Comparison of ENCODE assay signal across 8 cellular contexts in the genomic region with DNA sequence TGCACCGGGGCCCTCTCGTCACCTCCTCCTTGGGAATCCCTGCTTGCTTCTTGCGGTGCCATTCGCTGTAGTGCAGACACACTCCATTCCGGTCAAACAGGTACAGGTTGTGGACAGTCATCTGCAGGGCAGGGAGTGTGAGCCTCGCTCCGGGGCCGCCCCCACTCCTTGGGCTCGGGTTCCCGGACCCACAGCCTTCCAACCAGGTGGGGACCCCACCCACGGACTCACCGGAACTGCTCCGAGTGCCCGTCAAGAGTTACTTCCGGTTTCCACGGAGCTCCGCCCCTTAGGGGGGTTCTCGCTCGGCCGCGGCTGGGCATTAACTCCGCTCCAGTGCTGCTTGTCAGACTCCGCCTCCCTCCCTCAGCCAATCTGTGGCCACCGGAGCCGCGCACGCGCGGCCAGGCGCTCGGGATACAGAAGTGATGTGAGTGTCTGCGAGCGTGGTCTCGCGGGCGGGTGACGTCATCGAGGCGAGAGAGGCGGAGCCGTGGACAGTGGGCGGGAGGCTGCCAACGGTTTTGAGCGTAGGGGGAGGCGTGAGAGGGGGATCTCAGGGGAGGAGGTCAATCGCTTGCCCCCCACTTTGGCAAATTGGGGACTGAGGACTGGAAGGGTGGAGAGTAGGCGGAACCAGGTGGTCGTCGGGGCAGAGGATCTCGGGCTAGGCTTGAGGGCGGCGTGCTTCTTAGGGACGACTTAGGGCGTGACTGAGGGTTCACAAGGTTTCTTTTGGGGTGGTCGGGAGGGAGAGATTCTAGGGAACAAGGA. TPM values are rescaled to one million over a fixed set of nuclear protein-coding genes. Genes with fewer than 3 reads are reported as not detected.
DNase-seq lines count a peak whose midpoint lies in the region; ATAC-seq and TF ChIP-seq lines count a peak whose summit lies in the region.

A gene with protein sequence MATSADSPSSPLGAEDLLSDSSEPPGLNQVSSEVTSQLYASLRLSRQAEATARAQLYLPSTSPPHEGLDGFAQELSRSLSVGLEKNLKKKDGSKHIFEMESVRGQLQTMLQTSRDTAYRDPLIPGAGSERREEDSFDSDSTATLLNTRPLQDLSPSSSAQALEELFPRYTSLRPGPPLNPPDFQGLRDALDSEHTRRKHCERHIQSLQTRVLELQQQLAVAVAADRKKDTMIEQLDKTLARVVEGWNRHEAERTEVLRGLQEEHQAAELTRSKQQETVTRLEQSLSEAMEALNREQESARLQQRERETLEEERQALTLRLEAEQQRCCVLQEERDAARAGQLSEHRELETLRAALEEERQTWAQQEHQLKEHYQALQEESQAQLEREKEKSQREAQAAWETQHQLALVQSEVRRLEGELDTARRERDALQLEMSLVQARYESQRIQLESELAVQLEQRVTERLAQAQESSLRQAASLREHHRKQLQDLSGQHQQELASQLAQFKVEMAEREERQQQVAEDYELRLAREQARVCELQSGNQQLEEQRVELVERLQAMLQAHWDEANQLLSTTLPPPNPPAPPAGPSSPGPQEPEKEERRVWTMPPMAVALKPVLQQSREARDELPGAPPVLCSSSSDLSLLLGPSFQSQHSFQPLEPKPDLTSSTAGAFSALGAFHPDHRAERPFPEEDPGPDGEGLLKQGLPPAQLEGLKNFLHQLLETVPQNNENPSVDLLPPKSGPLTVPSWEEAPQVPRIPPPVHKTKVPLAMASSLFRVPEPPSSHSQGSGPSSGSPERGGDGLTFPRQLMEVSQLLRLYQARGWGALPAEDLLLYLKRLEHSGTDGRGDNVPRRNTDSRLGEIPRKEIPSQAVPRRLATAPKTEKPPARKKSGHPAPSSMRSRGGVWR (plus strand): TSS at position 498 of the 774 bp plus-strand sequence. CDS start 874 bp downstream, outside the sequence.
A gene with protein sequence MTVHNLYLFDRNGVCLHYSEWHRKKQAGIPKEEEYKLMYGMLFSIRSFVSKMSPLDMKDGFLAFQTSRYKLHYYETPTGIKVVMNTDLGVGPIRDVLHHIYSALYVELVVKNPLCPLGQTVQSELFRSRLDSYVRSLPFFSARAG (minus strand): TSS at position 238 of the 774 bp plus-strand sequence. CDS start 117 bp downstream, at position 121.

- H3K27ac Mint-ChIP-seq in Calu3 (ENCODE audit: unreplicated experiment) (peak within 1 kb of the TSS; percentile 85), mesothelial cell of epicardium (peak within 1 kb of the TSS; percentile 96)

- CTCF ChIA-PET in Calu3 (lab: Charles Lee) = interaction anchor here (0.6 to 2.6 kb wide), 6 partner anchors 48 to 187 kb away, joined by 3 to 16 read pairs (median 3); no protein-coding TSS in a partner anchor

- H3K4me1 ChIP-seq in HUES64 (ENCODE audit: insufficient read depth, low read length) (peaks cover 7% of the 10 kb centered on the region), OCI-LY1 (ENCODE audit: insufficient read depth, low read length, severe bottlenecking) (peaks cover 51% of the 10 kb centered on the region)

- 0 out of 2 replicates have a peak, but pooled peaks cover 4% of the 10 kb centered on the region for H3K79me2 ChIP-seq in OCI-LY1 (ENCODE audit: insufficient read depth, low read length)

- peaks cover 27% of the 10 kb centered on the region for H3K27me3 ChIP-seq in HUES64 (ENCODE audit: insufficient read depth, low read length)
- H3K27me3 ChIP-seq in OCI-LY1 (ENCODE audit: insufficient read depth, low read length) = no peaks in the 10 kb centered on the region

- no peaks in the 10 kb centered on the region for H3K9me3 Mint-ChIP-seq in Calu3 (ENCODE audit: low read depth, unreplicated experiment)
- H3K9me3 Mint-ChIP-seq in mesothelial cell of epicardium = no peaks in the 10 kb centered on the region

- no peaks in the 10 kb centered on the region for H4K20me1 ChIP-seq in OCI-LY1 (ENCODE audit: insufficient read depth, low read length)

- in situ Hi-C loops in endometrial microvascular endothelial cells (cut with HindIII; ENCODE audit: inconsistent ontology term, low pct_unique_long_range_greater_than_20kb, low sequenced_read_pairs) = no loop called here

- no peaks in the 10 kb centered on the region for H3F3A ChIP-seq in OCI-LY1 (ENCODE audit: insufficient read depth, low read length)

- H3K4me2 ChIP-seq in OCI-LY1 (ENCODE audit: low read length) = peak within 1 kb of the TSS; percentile 95

- H3K27ac ChIP-seq in HUES64 (ENCODE audit: low read depth, low read length) = no peak within 1 kb of the TSS; the same call in 1 of the 2 replicates
- peak within 1 kb of the TSS; percentile 51 for H3K27ac ChIP-seq in OCI-LY1 (ENCODE audit: low read depth, low read length, poor library complexity, severe bottlenecking)

- intact Hi-C loops in Calu3 (cut with micrococcal nuclease; ENCODE audit: unreplicated experiment) = loop anchor here (10.0 kb wide), 1 partner anchor 47 kb away; a partner anchor contains a TSS

- no peaks in the 10 kb centered on the region for H3K9me3 ChIP-seq in HUES64 (ENCODE audit: insufficient read depth, low read depth, low read length)
- no peaks in the 10 kb centered on the region for H3K9me3 ChIP-seq in OCI-LY1 (ENCODE audit: low read length)

- WGBS in HUES64 = under 1% methylated on average over 55 of the region's 55 CpGs

- H3K4me1 Mint-ChIP-seq in Calu3 (ENCODE audit: low read depth, unreplicated experiment) (peaks cover 20% of the 10 kb centered on the region), mesothelial cell of epicardium (peaks cover 49% of the 10 kb centered on the region)

- H3K4me3 ChIP-seq in HUES64 (ENCODE audit: low read length) (peak within 1 kb of the TSS; percentile 72), OCI-LY1 (ENCODE audit: low read depth, low read length, poor library complexity, severe bottlenecking) (peak within 1 kb of the TSS; percentile 76)

- H3K9ac ChIP-seq in HUES64 (ENCODE audit: low read depth, low read length) (peak within 1 kb of the TSS; percentile 61), OCI-LY1 (ENCODE audit: low read length) (peak within 1 kb of the TSS; percentile 81)

- peaks cover 17% of the 10 kb centered on the region for H3K36me3 ChIP-seq in HUES64 (ENCODE audit: insufficient read depth, low read length)
- peaks cover 34% of the 10 kb centered on the region for H3K36me3 ChIP-seq in OCI-LY1 (ENCODE audit: insufficient read depth, low read length)

- no peaks in the 10 kb centered on the region for H3K9me2 ChIP-seq in OCI-LY1 (ENCODE audit: low read depth, low read length)

- H3K36me3 Mint-ChIP-seq in Calu3 (ENCODE audit: insufficient read depth, unreplicated experiment) (peaks cover 47% of the 10 kb centered on the region), mesothelial cell of epicardium (peaks cover 18% of the 10 kb centered on the region)

- H3K4me3 Mint-ChIP-seq in Calu3 (ENCODE audit: low read depth, unreplicated experiment) (peak within 1 kb of the TSS; percentile 91), mesothelial cell of epicardium (peak within 1 kb of the TSS; percentile 95)

- BruUV-seq in Calu3 (replicated peaks; lab: Mats Ljungman, UMichigan) = no TSS peak

- peak; percentile 79 for ATAC-seq in GM21447 (IDR thresholded peaks at IDR 0.05; ENCODE audit: unreplicated experiment)

- H3K27me3 Mint-ChIP-seq in Calu3 (ENCODE audit: unreplicated experiment) = no peaks in the 10 kb centered on the region
- H3K27me3 Mint-ChIP-seq in mesothelial cell of epicardium (ENCODE audit: low read depth) = peaks cover 9% of the 10 kb centered on the region

- TF ChIP-seq CTCF in Calu3 (IDR thresholded peaks at IDR 0.05; ENCODE audit: unreplicated experiment) = no peak
- TF ChIP-seq CTCF in OCI-LY1 (IDR thresholded peaks at IDR 0.05; ENCODE audit: low read length) = no peak
- no peak for TF ChIP-seq CTCF in mesothelial cell of epicardium (IDR thresholded peaks at IDR 0.05; ENCODE audit: unreplicated experiment)

- no peak within 1 kb of the TSS for H2AFZ ChIP-seq in OCI-LY1 (ENCODE audit: low read length)

- peak; percentile 96 for DNase-seq in Calu3
- peak; percentile 99 for DNase-seq in activated CD8-positive, alpha-beta memory T cell treated with anti-CD3 and anti-CD28 coated beads, Interleukin-2, amount 50 U/mL, for 4 hours
- peak; percentile 98 to 100 for DNase-seq in mesothelial cell of epicardium (ENCODE audit: low spot score in 2 of 2, unreplicated experiment in 2 of 2)
- DNase-seq in stimulated activated CD8-positive, alpha-beta memory T cell treated with anti-CD3 and anti-CD28 coated beads, Interleukin-15, amount 100 ng/mL, for 48 hours (ENCODE audit: low read depth in 2 of 2) = peak; percentile 100

RNA-seq across cellular contexts. Expression of the first gene that starts in this region (rescaled TPM):
- total RNA-seq in Calu3 (2022) (21.8 and 28.2 TPM in 2 replicates), endometrial microvascular endothelial cells (ENCODE audit: inconsistent ontology term) (39.1 TPM), mesothelial cell of epicardium (49.4 to 51.5 TPM (median 50.0 TPM) in 3 replicates)
- polyA plus RNA-seq in HUES64 (2013, experiment 1 of 2) = 21.1 TPM
- polyA plus RNA-seq in HUES64 (2013, experiment 2 of 2) = 25.0 TPM

RNA-seq across cellular contexts. Expression of the second gene that starts in this region (rescaled TPM):
- 87.8 and 106 TPM in 2 replicates for total RNA-seq in Calu3 (2022)
- polyA plus RNA-seq in HUES64 (2013, experiment 1 of 2) = 82.4 TPM
- polyA plus RNA-seq in HUES64 (2013, experiment 2 of 2) = 101 TPM
- total RNA-seq in endometrial microvascular endothelial cells (ENCODE audit: inconsistent ontology term) = 76.8 TPM
- total RNA-seq in mesothelial cell of epicardium = 98.7 to 119 TPM (median 111 TPM) in 3 replicates
